1 cellular context compared by ENCODE assay signal in genomic region chr1:1428174-1428573, GRCh38.
A peak's percentile ranks its signal among the peaks of the same experiment; 100 is the strongest.
TF ChIP-seq lines count a peak whose summit lies in the region.

No MANE protein-coding gene starts in this region.

TF ChIP-seq in HepG2, 621 proteins besides CTCF, POLR2A, EP300 and RAD21:
- TF ChIP-seq ZSCAN25 (CRISPR knock-in tag; IDR thresholded peaks at IDR 0.05): peak; percentile 89
- peak; percentile 73 for TF ChIP-seq RBFOX2 (IDR thresholded peaks at IDR 0.05; ENCODE audit: low read depth, low read length)
- peak; percentile 97 for TF ChIP-seq AGO1 (IDR thresholded peaks at IDR 0.05; ENCODE audit: low read depth, low read length, poor library complexity, severe bottlenecking)
- TF ChIP-seq AGO2 (optimal IDR thresholded peaks at IDR 0.05; ENCODE audit: low read depth, low read length): peak; percentile 96
- TF ChIP-seq ZNF547 (CRISPR knock-in tag; IDR thresholded peaks at IDR 0.05): no peak
- no peak for TF ChIP-seq ZNF704 (CRISPR knock-in tag; IDR thresholded peaks at IDR 0.05; ENCODE audit: borderline replicate concordance)
- no peak for TF ChIP-seq PPARG (CRISPR knock-in tag; conservative IDR thresholded peaks at IDR 0.05)
- no peak for TF ChIP-seq ZNF609 (CRISPR knock-in tag; IDR thresholded peaks at IDR 0.05; ENCODE audit: borderline replicate concordance)
- TF ChIP-seq MAFG (CRISPR knock-in tag; IDR thresholded peaks at IDR 0.05): no peak
- TF ChIP-seq ESRRA (CRISPR knock-in tag; IDR thresholded peaks at IDR 0.05; ENCODE audit: low read depth): no peak
- peak; percentile 93; the same call in 1 of the 2 replicates for TF ChIP-seq PCBP1 (IDR thresholded peaks at IDR 0.05; ENCODE audit: borderline replicate concordance, low read depth, low read length)
- TF ChIP-seq HNRNPK (IDR thresholded peaks at IDR 0.05; ENCODE audit: low read depth, low read length, poor library complexity, severe bottlenecking): peak; percentile 99
